In genomic region chr7:30348083-30348560, GRCh38 we compare ENCODE assay signal across 8 cellular contexts.
DNase-seq lines count a peak whose midpoint lies in the region; ATAC-seq, FAIRE-seq and TF ChIP-seq lines count a peak whose summit lies in the region.

No MANE protein-coding gene starts in this region.

- no peaks in the 10 kb centered on the region for H3K36me3 Mint-ChIP-seq in activated naive CD4-positive, alpha-beta T cell treated with anti-CD3 and anti-CD28 coated beads for 36 hours (ENCODE audit: low read depth)

- H3K27me3 Mint-ChIP-seq in activated naive CD4-positive, alpha-beta T cell treated with anti-CD3 and anti-CD28 coated beads for 36 hours (ENCODE audit: low read depth): no peaks in the 10 kb centered on the region

- no peak for TF ChIP-seq CTCF in 22Rv1 (IDR thresholded peaks at IDR 0.05)
- TF ChIP-seq CTCF in OCI-LY7 (conservative IDR thresholded peaks at IDR 0.05; ENCODE audit: low read length): no peak
- no peak for TF ChIP-seq CTCF in keratinocyte (optimal IDR thresholded peaks at IDR 0.05 in 1 of 3, IDR thresholded peaks at IDR 0.05 in 1 of 3, conservative IDR thresholded peaks at IDR 0.05 in 1 of 3; ENCODE audit: extremely low read depth in 1 of 3, insufficient read depth in 2 of 3, low read length in 3 of 3)

- no peaks in the 10 kb centered on the region for H3K9me1 ChIP-seq in keratinocyte (ENCODE audit: control insufficient read depth, extremely low read depth, insufficient read depth, low read length)

- dilution Hi-C loops in keratinocyte (cut with MboI; ENCODE audit: extremely low pct_ligation_motif_present, low sequenced_read_pairs): no loop called here

- H3K4me1 Mint-ChIP-seq in activated naive CD4-positive, alpha-beta T cell treated with anti-CD3 and anti-CD28 coated beads for 36 hours (ENCODE audit: low read depth): peaks cover 52% of the 10 kb centered on the region

- no peaks in the 10 kb centered on the region for H3K9me3 Mint-ChIP-seq in activated naive CD4-positive, alpha-beta T cell treated with anti-CD3 and anti-CD28 coated beads for 36 hours

- H3K4me2 ChIP-seq in OCI-LY7 (ENCODE audit: low read length): peak overlapping the region; percentile 82
- H3K4me2 ChIP-seq in keratinocyte (ENCODE audit: control insufficient read depth, extremely low read depth, insufficient read depth, low read depth, low read length): peak overlapping the region; percentile 82

- no TSS peak for BruUV-seq in OCI-LY7 (replicated peaks; lab: Mats Ljungman, UMichigan)

- CTCF ChIA-PET in OCI-LY7 (lab: Charles Lee; ENCODE audit: unreplicated experiment): interaction anchor here (1.3 kb wide), 1 partner anchor 69 kb away, joined by 3 read pairs; no protein-coding TSS in a partner anchor
- CTCF ChIA-PET in activated naive CD4-positive, alpha-beta T cell treated with anti-CD3 and anti-CD28 coated beads for 36 hours (lab: Charles Lee): interaction anchor here (1.5 to 4.7 kb wide), 2 partner anchors 18 to 26 kb away, joined by 3 to 18 read pairs; no protein-coding TSS in a partner anchor

- H4K20me1 ChIP-seq in OCI-LY7 (ENCODE audit: insufficient read depth, low read length) (peaks cover 19% of the 10 kb centered on the region; the same call in 1 of the 2 replicates), keratinocyte (ENCODE audit: control insufficient read depth, extremely low read depth, insufficient read depth, low read length) (no peaks in the 10 kb centered on the region)

- no peaks in the 10 kb centered on the region for H3K9me3 ChIP-seq in OCI-LY7 (ENCODE audit: low read length)
- no peaks in the 10 kb centered on the region for H3K9me3 ChIP-seq in keratinocyte (ENCODE audit: control insufficient read depth, low read depth, low read length)

- peak; percentile 58 for DNase-seq in OCI-LY7 (ENCODE audit: low spot score)
- peak; percentile 67 for DNase-seq in activated naive CD4-positive, alpha-beta T cell treated with anti-CD3 and anti-CD28 coated beads for 36 hours
- DNase-seq in keratinocyte (ENCODE audit: low read depth, low spot score): peak; percentile 21
- DNase-seq in stimulated activated naive CD4-positive, alpha-beta T cell treated with Interleukin-2 at 50 U/mL for 16 hours (lab: John Stamatoyannopoulos, UW): peak; percentile 36
- no peak for DNase-seq in posterior vena cava (ENCODE audit: low spot score)

- H3K36me3 ChIP-seq in OCI-LY7 (ENCODE audit: insufficient read depth, low read length) (no peaks in the 10 kb centered on the region), keratinocyte (ENCODE audit: control insufficient read depth in 2 of 2, extremely low read depth in 1 of 2, insufficient read depth in 2 of 2, low read length in 2 of 2) (no peaks in the 10 kb centered on the region)

- H3K9me2 ChIP-seq in OCI-LY7 (ENCODE audit: insufficient read depth, low read length): no peaks in the 10 kb centered on the region

- 0 out of 2 replicates have a peak overlapping the region, but pooled peaks have one; percentile 1 for H3K27ac ChIP-seq in 22Rv1
- peak overlapping the region; percentile 31 for H3K27ac ChIP-seq in OCI-LY7 (ENCODE audit: low read depth, low read length, poor library complexity, severe bottlenecking)
- peak overlapping the region; percentile 59 for H3K27ac ChIP-seq in keratinocyte (ENCODE audit: control insufficient read depth, insufficient read depth, low read length)

- H3K27ac Mint-ChIP-seq in activated naive CD4-positive, alpha-beta T cell treated with anti-CD3 and anti-CD28 coated beads for 36 hours: peak overlapping the region; percentile 86

- intact Hi-C loops in OCI-LY7 (cut with micrococcal nuclease; ENCODE audit: unreplicated experiment): no loop called here
- intact Hi-C loops in activated naive CD4-positive, alpha-beta T cell treated with anti-CD3 and anti-CD28 coated beads for 36 hours (cut with micrococcal nuclease): loop anchor here (1.0 to 5.0 kb wide), 8 partner anchors 18 to 390 kb away; partner anchors contain the start of genes PLEKHA8 and ZNRF2
- intact Hi-C loops in posterior vena cava (cut with DNase I): no loop called here

- FAIRE-seq in keratinocyte (lab: Jason Lieb, UNC): peak; percentile 93

- H3K4me3 ChIP-seq in OCI-LY7 (ENCODE audit: low read depth, low read length, poor library complexity, severe bottlenecking) (peak overlapping the region; percentile 31), keratinocyte (ENCODE audit: control insufficient read depth in 2 of 3, extremely low read depth in 1 of 3, insufficient read depth in 2 of 3, low read depth in 1 of 3, low read length in 3 of 3) (peak overlapping the region in 2 of 3 experiments; percentile 53 to 57)

- H3K9ac ChIP-seq in keratinocyte (ENCODE audit: control insufficient read depth, extremely low read depth, insufficient read depth, low read length): peak overlapping the region; percentile 45

- H2AFZ ChIP-seq in OCI-LY7 (ENCODE audit: low read length) (no peak overlapping the region), keratinocyte (ENCODE audit: control insufficient read depth, low read length) (no peak overlapping the region)

- H3K27me3 ChIP-seq in keratinocyte (ENCODE audit: control insufficient read depth, extremely low read depth, insufficient read depth, low read length): no peaks in the 10 kb centered on the region

- peaks cover 66% of the 10 kb centered on the region for H3K4me1 ChIP-seq in OCI-LY7 (ENCODE audit: insufficient read depth, low read length, poor library complexity, severe bottlenecking)
- H3K4me1 ChIP-seq in keratinocyte (ENCODE audit: control insufficient read depth, extremely low read depth, insufficient read depth, low read length): peaks cover 29% of the 10 kb centered on the region

- peak overlapping the region; percentile 50 for H3K4me3 Mint-ChIP-seq in activated naive CD4-positive, alpha-beta T cell treated with anti-CD3 and anti-CD28 coated beads for 36 hours

- POLR2A ChIA-PET in OCI-LY7 (lab: Charles Lee): interaction anchor here (0.5 to 4.4 kb wide), 11 partner anchors 8 to 260 kb away, joined by 3 to 21 read pairs (median 4); partner anchors contain the start of gene NOD1

- ATAC-seq in GM18511 (IDR thresholded peaks at IDR 0.05; ENCODE audit: unreplicated experiment) (peak; percentile 89), HG02973 (IDR thresholded peaks at IDR 0.05; ENCODE audit: unreplicated experiment) (peak; percentile 79)

- H3K79me2 ChIP-seq in OCI-LY7 (ENCODE audit: insufficient read depth, low read depth, low read length) (peaks cover 92% of the 10 kb centered on the region), keratinocyte (ENCODE audit: control insufficient read depth, insufficient read depth, low read length) (peaks cover 21% of the 10 kb centered on the region)

Comparison
In these comparisons a context has a peak if more than half of its experiments do, and no peak if none do; other contexts are left out.
1. H3K27ac ChIP-seq: peak in every context shown above with its lines; median percentile 59 in keratinocyte; 31 in OCI-LY7; 1 in 22Rv1.